19 cellular contexts compared by ENCODE assay signal in the genomic region with DNA sequence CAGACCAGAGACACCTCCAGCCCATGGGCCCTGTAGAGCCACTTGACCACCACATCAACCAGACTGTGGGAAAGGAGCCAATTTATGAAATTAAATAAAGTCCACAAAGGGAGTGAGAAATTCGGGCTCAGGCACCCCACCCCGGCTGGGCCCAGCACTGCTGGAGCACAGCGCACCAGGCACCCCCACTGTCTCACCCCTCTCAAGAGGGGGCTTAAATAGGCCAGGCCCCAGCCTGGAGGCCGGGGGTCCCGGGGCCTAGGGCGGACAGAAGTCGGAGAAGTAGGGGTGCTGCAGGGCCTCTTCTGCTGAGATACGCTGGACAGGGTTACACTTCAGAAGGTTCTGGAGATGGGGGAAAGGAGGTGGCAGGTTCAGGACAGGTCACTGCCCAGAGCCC. TPM values are rescaled to one million over a fixed set of nuclear protein-coding genes. Genes with fewer than 3 reads are reported as not detected.
A peak's percentile ranks its signal among the peaks of the same experiment; 100 is the strongest.
DNase-seq lines count a peak whose midpoint lies in the region; ATAC-seq and TF ChIP-seq lines count a peak whose summit lies in the region.
"Had no signal": no experiment of that assay in that cellular context is flagged by ENCODE, and none has a peak within 500 bp of the region (broad histone marks: within the 10 kb centered on the region; RNA-seq: fewer than 3 reads in every experiment).

No MANE protein-coding gene starts in this region.

- H3F3A ChIP-seq in PC-3 (ENCODE audit: low read length, unreplicated experiment) = no peaks in the 10 kb centered on the region

- no peak overlapping the region for H4K91ac ChIP-seq in neuronal stem cell (ENCODE audit: low read depth, low read length, poor library complexity)

- no peak overlapping the region for H3K4me3 Mint-ChIP-seq in Caco-2 (ENCODE audit: unreplicated experiment)
- H3K4me3 Mint-ChIP-seq: CD4-positive, alpha-beta T cell; HFFc6 had no signal

- peak overlapping the region in 8 of 11 experiments; percentile 64 to 91 (median 84); a peak in 15 of 22 replicates for H3K4me2 ChIP-seq in BLaER1 treated with 17β-estradiol and CSF1 and Interleukin-3, amounts not matched to agents 10 nM and 100 nM
- no peak overlapping the region for H3K4me2 ChIP-seq in PC-3 (ENCODE audit: low read length)
- H3K4me2 ChIP-seq in neuronal stem cell (ENCODE audit: insufficient read depth, low read length, poor library complexity, severe bottlenecking) = no peak overlapping the region
- H3K4me2 ChIP-seq: A549 had no signal

- H2BK120ac ChIP-seq in neuronal stem cell (ENCODE audit: low read depth, low read length) = no peak overlapping the region

- ATAC-seq in PC-3 = no peak
- ATAC-seq: A549 had no signal

- H3K27ac Mint-ChIP-seq in Caco-2 (ENCODE audit: unreplicated experiment) = no peak overlapping the region
- H3K27ac Mint-ChIP-seq: CD4-positive, alpha-beta T cell; CD8-positive, alpha-beta memory T cell; HFFc6 had no signal

- no peak overlapping the region for H3K4me3 ChIP-seq in BLaER1 treated with 17β-estradiol and CSF1 and Interleukin-3, amounts not matched to agents 10 nM and 100 nM
- H3K4me3 ChIP-seq in PC-3 (ENCODE audit: low read length) = no peak overlapping the region
- no peak overlapping the region for H3K4me3 ChIP-seq in neuronal stem cell (ENCODE audit: low read length in 2 of 2)
- H3K4me3 ChIP-seq in Caco-2 (ENCODE audit: low read depth, low read length) = no peak overlapping the region
- H3K4me3 ChIP-seq: A549, HAP-1 had no signal

- no peaks in the 10 kb centered on the region for H3K36me3 Mint-ChIP-seq in Caco-2 (ENCODE audit: insufficient read depth, unreplicated experiment)

- peaks cover 4% of the 10 kb centered on the region for H3K27me3 Mint-ChIP-seq in Caco-2 (ENCODE audit: insufficient read depth, unreplicated experiment)
- H3K27me3 Mint-ChIP-seq: CD4-positive, alpha-beta T cell had no signal

- H3K9ac ChIP-seq in BLaER1 treated with 17β-estradiol and CSF1 and Interleukin-3, amounts not matched to agents 10 nM and 100 nM = peak overlapping the region in 7 of 11 experiments; percentile 8 to 62 (median 36); a peak in 4 of 22 replicates
- H3K9ac ChIP-seq in PC-3 (ENCODE audit: low read length) = no peak overlapping the region
- H3K9ac ChIP-seq in neuronal stem cell (ENCODE audit: low read depth, low read length, poor library complexity) = no peak overlapping the region

- no peak overlapping the region for H3K4ac ChIP-seq in neuronal stem cell (ENCODE audit: low read length)

- TSS peak; percentile 11 for BruUV-seq in PC-3 (replicated peaks; lab: Mats Ljungman, UMichigan)
- BruUV-seq in Caco-2 (replicated peaks; lab: Mats Ljungman, UMichigan) = no TSS peak

- H2AK5ac ChIP-seq in neuronal stem cell (ENCODE audit: low read depth, low read length) = no peak overlapping the region

- H3K9me3 ChIP-seq in BLaER1 treated with 17β-estradiol and CSF1 and Interleukin-3, amounts not matched to agents 10 nM and 100 nM (replicated peaks in 1 of 11) = no peaks in the 10 kb centered on the region
- H3K9me3 ChIP-seq in PC-3 (ENCODE audit: low read length) (no peaks in the 10 kb centered on the region), neuronal stem cell (replicated peaks in 1 of 2; ENCODE audit: control insufficient read depth in 2 of 2, insufficient read depth in 1 of 2, low read depth in 1 of 2, low read length in 2 of 2) (peaks cover 0 to 2% of the 10 kb centered on the region in 2 donors), Caco-2 (no peaks in the 10 kb centered on the region)
- H3K9me3 ChIP-seq: A549, HAP-1 had no signal

- POLR2A ChIA-PET in PC-3 (lab: Charles Lee; ENCODE audit: unreplicated experiment) (no interaction called here), Caco-2 (lab: Charles Lee) (no interaction called here)

- H3K79me2 ChIP-seq in PC-3 (ENCODE audit: low read length) = no peaks in the 10 kb centered on the region

- CTCF ChIA-PET in PC-3 (lab: Charles Lee) (no interaction called here), Caco-2 (lab: Charles Lee) (no interaction called here)

- peak overlapping the region in 5 of 11 experiments; percentile 25 to 52 (median 32); a peak in 5 of 22 replicates for H3K27ac ChIP-seq in BLaER1 treated with 17β-estradiol and CSF1 and Interleukin-3, amounts not matched to agents 10 nM and 100 nM
- no peak overlapping the region for H3K27ac ChIP-seq in PC-3 (ENCODE audit: low read length)
- H3K27ac ChIP-seq in neuronal stem cell (replicated peaks; ENCODE audit: low read length) = no peak overlapping the region
- H3K27ac ChIP-seq: A549 had no signal

- no peak overlapping the region for H2BK15ac ChIP-seq in neuronal stem cell (ENCODE audit: low read length)

- H3K23ac ChIP-seq in neuronal stem cell (ENCODE audit: low read depth, low read length, poor library complexity) = no peak overlapping the region

- DNase-seq in PC-3 (no peak), neuronal stem cell (ENCODE audit: low spot score) (no peak), AML-193 (lab: John Stamatoyannopoulos, UW) (no peak), Caco-2 (no peak)
- DNase-seq: 8988T; ACHN; Calu3; CD4-positive, alpha-beta T cell; CD8-positive, alpha-beta memory T cell; DMS53; DMS79 treated with DMSO at 0.1 percent for 48 hours; GF-D8; GOT3; HFFc6 had no signal

- no peak overlapping the region for H2AFZ ChIP-seq in PC-3 (ENCODE audit: low read length)
- H2AFZ ChIP-seq in neuronal stem cell (ENCODE audit: low read length) = no peak overlapping the region

- H2BK5ac ChIP-seq in neuronal stem cell (ENCODE audit: low read length) = peak overlapping the region; percentile 28

- peaks cover 1% of the 10 kb centered on the region for H3K79me1 ChIP-seq in neuronal stem cell (ENCODE audit: low read depth, low read length)

- H3K18ac ChIP-seq in neuronal stem cell (ENCODE audit: low read length) = no peak overlapping the region

- no peaks in the 10 kb centered on the region for H3K9me3 Mint-ChIP-seq in Caco-2 (ENCODE audit: unreplicated experiment)
- H3K9me3 Mint-ChIP-seq: CD14-positive monocyte; CD4-positive, alpha-beta T cell; CD8-positive, alpha-beta memory T cell; HFFc6 had no signal

- no peaks in the 10 kb centered on the region for H3K9me2 ChIP-seq in PC-3 (replicated peaks; ENCODE audit: low read length)

- H3K4me1 Mint-ChIP-seq in Caco-2 (ENCODE audit: low read depth, unreplicated experiment) = peaks cover 11% of the 10 kb centered on the region

- H3K27me3 ChIP-seq in BLaER1 treated with 17β-estradiol and CSF1 and Interleukin-3, amounts not matched to agents 10 nM and 100 nM = peaks cover 5 to 12% (median 8%) of the 10 kb centered on the region in 11 experiments; a peak in 13 of 22 replicates
- H3K27me3 ChIP-seq in PC-3 (ENCODE audit: low read length) (no peaks in the 10 kb centered on the region), neuronal stem cell (ENCODE audit: control insufficient read depth in 3 of 3, insufficient read depth in 3 of 3, low read depth in 1 of 3, low read length in 3 of 3) (peaks cover 0 to 43% (median 6%) of the 10 kb centered on the region in 3 experiments), Caco-2 (replicated peaks; ENCODE audit: control insufficient read depth, insufficient read depth, low read length) (no peaks in the 10 kb centered on the region)

- H4K20me1 ChIP-seq in BLaER1 treated with 17β-estradiol and CSF1 and Interleukin-3, amounts not matched to agents 10 nM and 100 nM = peaks cover 0 to 34% (median 0%) of the 10 kb centered on the region in 11 experiments; a peak in 3 of 22 replicates
- H4K20me1 ChIP-seq in PC-3 (ENCODE audit: low read length) = no peaks in the 10 kb centered on the region

- no peak for TF ChIP-seq CTCF in PC-3 (conservative IDR thresholded peaks at IDR 0.05; ENCODE audit: low read depth, low read length)
- no peak for TF ChIP-seq CTCF in Caco-2 (IDR thresholded peaks at IDR 0.05; ENCODE audit: insufficient read depth in 1 of 2, low read depth in 1 of 2, low read length in 1 of 2, severe bottlenecking in 1 of 2, unreplicated experiment in 1 of 2)

- peaks cover 0 to 8% (median 0%) of the 10 kb centered on the region in 11 experiments; a peak in 2 of 22 replicates for H3K36me3 ChIP-seq in BLaER1 treated with 17β-estradiol and CSF1 and Interleukin-3, amounts not matched to agents 10 nM and 100 nM
- H3K36me3 ChIP-seq in PC-3 (ENCODE audit: low read depth, low read length) (no peaks in the 10 kb centered on the region), neuronal stem cell (replicated peaks in 1 of 2; ENCODE audit: control insufficient read depth in 2 of 2, insufficient read depth in 2 of 2, low read length in 2 of 2) (peaks cover 3 to 4% of the 10 kb centered on the region in 2 donors), Caco-2 (ENCODE audit: control insufficient read depth, insufficient read depth, low read length) (no peaks in the 10 kb centered on the region; the same call in 1 of the 2 replicates)
- H3K36me3 ChIP-seq: HAP-1 had no signal

- H2BK12ac ChIP-seq in neuronal stem cell (ENCODE audit: low read length) = no peak overlapping the region

- WGBS in neuronal stem cell (ENCODE audit: extremely low coverage in 2 of 2, insufficient read length in 2 of 2, insufficient replicate concordance in 1 of 2), 2 donors = no CpG with 5 or more reads among the region's 8 CpGs

- peaks cover 50 to 66% (median 60%) of the 10 kb centered on the region in 10 experiments for H3K4me1 ChIP-seq in BLaER1 treated with 17β-estradiol and CSF1 and Interleukin-3, amounts not matched to agents 10 nM and 100 nM
- peaks cover 14% of the 10 kb centered on the region for H3K4me1 ChIP-seq in PC-3 (ENCODE audit: insufficient read depth, low read length)
- H3K4me1 ChIP-seq in neuronal stem cell (ENCODE audit: control insufficient read depth in 2 of 2, insufficient read depth in 1 of 2, low read depth in 1 of 2, low read length in 2 of 2) = peaks cover 10% of the 10 kb centered on the region in 2 donors
- 0 out of 2 replicates have a peak, but pooled peaks cover 8% of the 10 kb centered on the region for H3K4me1 ChIP-seq in Caco-2

- no peak overlapping the region for H4K8ac ChIP-seq in neuronal stem cell (ENCODE audit: low read depth, low read length)

- no peak overlapping the region for H3K14ac ChIP-seq in neuronal stem cell (ENCODE audit: low read length)

- intact Hi-C loops in PC-3 (cut with micrococcal nuclease) = no loop called here
- intact Hi-C loops in Caco-2 (cut with micrococcal nuclease; ENCODE audit: unreplicated experiment) = no loop called here

RNA-seq across cellular contexts. Expression of a gene that starts 3.9 kb away (rescaled TPM):
- total RNA-seq in PC-3 (2014; rRNA removed) (30.6 and 40.1 TPM in 2 replicates), Caco-2 (2022) (23.8 and 25.2 TPM in 2 replicates)
- polyA plus RNA-seq in neuronal stem cell (2013, experiment 1 of 2) = 14.1 TPM
- polyA plus RNA-seq in neuronal stem cell (2013, experiment 2 of 2) = 13.9 TPM

RNA-seq across cellular contexts. Expression of a gene that starts 5.4 kb away (rescaled TPM):
- total RNA-seq in PC-3 (2014; rRNA removed) (1.7 and 2.6 TPM in 2 replicates), Caco-2 (2022) (0.70 and 1.1 TPM in 2 replicates)
- polyA plus RNA-seq in neuronal stem cell (2013, experiment 1 of 2) = 5.1 TPM
- polyA plus RNA-seq in neuronal stem cell (2013, experiment 2 of 2) = 4.6 TPM
- total RNA-seq: G401 had no signal
- polyA plus RNA-seq: CD14-positive monocyte; CD8-positive, alpha-beta memory T cell had no signal

RNA-seq across cellular contexts. Expression of a gene that starts 5.6 kb away (rescaled TPM):
- 267 and 284 TPM in 2 replicates for total RNA-seq in PC-3 (2014; rRNA removed)
- polyA plus RNA-seq in neuronal stem cell (2013, experiment 1 of 2) = 47.2 TPM
- polyA plus RNA-seq in neuronal stem cell (2013, experiment 2 of 2) = 44.5 TPM
- 249 and 255 TPM in 2 replicates for total RNA-seq in Caco-2 (2022)

RNA-seq across cellular contexts. Expression of a gene that starts 25.5 kb away (rescaled TPM):
- 58.4 and 95.7 TPM in 2 replicates for total RNA-seq in PC-3 (2014; rRNA removed)
- 8.6 TPM for polyA plus RNA-seq in neuronal stem cell (2013, experiment 1 of 2)
- 8.5 TPM for polyA plus RNA-seq in neuronal stem cell (2013, experiment 2 of 2)
- 30.1 and 30.8 TPM in 2 replicates for total RNA-seq in Caco-2 (2022)

RNA-seq across cellular contexts. Expression of a gene that starts 26.9 kb away (rescaled TPM):
- total RNA-seq in PC-3 (2014; rRNA removed) (163 and 211 TPM in 2 replicates), Caco-2 (2022) (114 and 119 TPM in 2 replicates)
- polyA plus RNA-seq in neuronal stem cell (2013, experiment 1 of 2) = 40.4 TPM
- polyA plus RNA-seq in neuronal stem cell (2013, experiment 2 of 2) = 40.8 TPM

Comparison
In these comparisons a context has a peak if more than half of its experiments do, and no peak if none do; other contexts are left out.
1. H3K4me2 ChIP-seq: peak in BLaER1 treated with 17β-estradiol and CSF1 and Interleukin-3, amounts not matched to agents 10 nM and 100 nM (8 of 11); none in PC-3 (single experiment) and neuronal stem cell (single experiment).
2. H3K9ac ChIP-seq: peak in BLaER1 treated with 17β-estradiol and CSF1 and Interleukin-3, amounts not matched to agents 10 nM and 100 nM (7 of 11); none in PC-3 (single experiment) and neuronal stem cell (single experiment).